Comparison of ENCODE assay signal across 8 cellular contexts in genomic region chrX:31213941-31214340, GRCh38.
DNase-seq lines count a peak whose midpoint lies in the region; ATAC-seq and TF ChIP-seq lines count a peak whose summit lies in the region.

No MANE protein-coding gene starts in this region.

- no peak overlapping the region for H3K27ac ChIP-seq in Peyer's patch
- no peak overlapping the region for H3K27ac ChIP-seq in heart right ventricle

- no peaks in the 10 kb centered on the region for H3K27me3 ChIP-seq in Peyer's patch
- H3K27me3 ChIP-seq in heart right ventricle: peaks cover 0 to 3% (median 0%) of the 10 kb centered on the region in 7 donors

- H3K4me3 ChIP-seq in Peyer's patch (no peak overlapping the region), heart right ventricle (no peak overlapping the region)

- H3K9me3 ChIP-seq in Peyer's patch: no peaks in the 10 kb centered on the region
- H3K9me3 ChIP-seq in heart right ventricle: no peaks in the 10 kb centered on the region

- no peak for TF ChIP-seq POLR2A in Peyer's patch (IDR thresholded peaks at IDR 0.05)

- intact Hi-C loops in heart right ventricle (cut with DNase I) (loop anchor here in 5 of 10 donors (5.0 to 10.0 kb wide), 5 partner anchors 51 to 443 kb away; no protein-coding TSS in a partner anchor), sciatic nerve (cut with DNase I) (no loop called here)

- H3K36me3 ChIP-seq in Peyer's patch (no peaks in the 10 kb centered on the region), heart right ventricle (peaks cover 0 to 7% (median 0%) of the 10 kb centered on the region in 9 donors)

- DNase-seq in AG09319 (ENCODE audit: extremely low read depth, low read depth) (no peak), Peyer's patch (no peak), heart right ventricle (peak in 1 of 2 donors; percentile 11), NCI-H2171 treated with DMSO at 0.1 percent for 48 hours (lab: John Stamatoyannopoulos, UW) (no peak), middle frontal gyrus (ENCODE audit: extremely low spot score, low spot score) (no peak), sciatic nerve (ENCODE audit: low spot score) (no peak)

- H3K4me1 ChIP-seq in Peyer's patch (no peaks in the 10 kb centered on the region), heart right ventricle (peaks cover 0 to 38% (median 9%) of the 10 kb centered on the region in 9 donors)

- ATAC-seq in GM18909 (IDR thresholded peaks at IDR 0.05; ENCODE audit: poor library complexity, unreplicated experiment) (peak; percentile 51), heart right ventricle (peak in 2 of 8 donors; percentile 45 to 48), HG03045 (IDR thresholded peaks at IDR 0.05; ENCODE audit: unreplicated experiment) (no peak), sciatic nerve (no peak)

- TF ChIP-seq CTCF in AG09319 (IDR thresholded peaks at IDR 0.05; ENCODE audit: low read depth, low read length) (peak; percentile 62), Peyer's patch (IDR thresholded peaks at IDR 0.05) (peak in 4 of 6 experiments; percentile 10 to 38 (median 23)), heart right ventricle (IDR thresholded peaks at IDR 0.05) (peak; percentile 11 to 61 (median 45))
